8 cellular contexts compared by ENCODE assay signal in genomic region chr6:139587469-139587868, GRCh38.
DNase-seq lines count a peak whose midpoint lies in the region; ATAC-seq, FAIRE-seq and TF ChIP-seq lines count a peak whose summit lies in the region.
"Had no signal": no experiment of that assay in that cellular context is flagged by ENCODE, and none has a peak within 500 bp of the region (broad histone marks: within the 10 kb centered on the region; RNA-seq: fewer than 3 reads in every experiment).

No MANE protein-coding gene starts in this region.

- H3K4me1 Mint-ChIP-seq in astrocyte (ENCODE audit: low read depth, unreplicated experiment): peaks cover 61% of the 10 kb centered on the region
- peaks cover 42% of the 10 kb centered on the region for H3K4me1 Mint-ChIP-seq in type B pancreatic cell (ENCODE audit: unreplicated experiment)
- H3K4me1 Mint-ChIP-seq in activated CD4-positive, alpha-beta T cell treated with anti-CD3 and anti-CD28 coated beads, Interleukin-2, amount 10 ng/mL, durations not matched to agents 7 days and 5 days: no peaks in the 10 kb centered on the region

- no peaks in the 10 kb centered on the region for H3K27me3 ChIP-seq in astrocyte (ENCODE audit: insufficient read depth, low read length)

- H3K36me3 Mint-ChIP-seq in astrocyte (ENCODE audit: low read depth, unreplicated experiment) (no peaks in the 10 kb centered on the region), type B pancreatic cell (peaks cover 4% of the 10 kb centered on the region)
- no peaks in the 10 kb centered on the region for H3K36me3 Mint-ChIP-seq in activated CD4-positive, alpha-beta T cell treated with anti-CD3 and anti-CD28 coated beads, Interleukin-2, amount 10 ng/mL, durations not matched to agents 7 days and 5 days (ENCODE audit: low read depth)

- H3K79me2 ChIP-seq in astrocyte (ENCODE audit: insufficient read depth, low read length): no peaks in the 10 kb centered on the region

- peak overlapping the region; percentile 45; the same call in 1 of the 2 replicates for H3K27ac ChIP-seq in HEK293 (ENCODE audit: extremely low read depth, low read depth, low read length)
- peak overlapping the region; percentile 87 for H3K27ac ChIP-seq in astrocyte (ENCODE audit: low read depth, low read length)

- CTCF ChIA-PET in HEK293 (lab: Yijun Ruan, JAX): interaction anchor here (0.7 to 1.0 kb wide), 3 partner anchors 206 to 255 kb away, joined by 3 to 4 read pairs (median 3); no protein-coding TSS in a partner anchor
- CTCF ChIA-PET in activated CD4-positive, alpha-beta T cell treated with anti-CD3 and anti-CD28 coated beads, Interleukin-2, amount 10 ng/mL, durations not matched to agents 7 days and 5 days (lab: Charles Lee): interaction anchor here (0.5 kb wide), 1 partner anchor 128 kb away, joined by 3 read pairs; no protein-coding TSS in a partner anchor

- H3K4me3 ChIP-seq in HEK293 (ENCODE audit: low read depth, low read length): no peak overlapping the region
- H3K4me3 ChIP-seq in astrocyte (ENCODE audit: insufficient read depth, low read depth, low read length): no peak overlapping the region

- H3K27ac Mint-ChIP-seq in astrocyte (ENCODE audit: unreplicated experiment): peak overlapping the region; percentile 98
- peak overlapping the region; percentile 60 for H3K27ac Mint-ChIP-seq in type B pancreatic cell
- H3K27ac Mint-ChIP-seq in activated CD4-positive, alpha-beta T cell treated with anti-CD3 and anti-CD28 coated beads, Interleukin-2, amount 10 ng/mL, durations not matched to agents 7 days and 5 days: no peak overlapping the region

- TF ChIP-seq CTCF in HEK293 (tag by site-specific recombination; IDR thresholded peaks at IDR 0.05): no peak
- TF ChIP-seq CTCF in astrocyte (IDR thresholded peaks at IDR 0.05; ENCODE audit: insufficient read depth, low read depth, low read length): no peak
- no peak for TF ChIP-seq CTCF in type B pancreatic cell (conservative IDR thresholded peaks at IDR 0.05)

- H3K27me3 Mint-ChIP-seq in astrocyte (ENCODE audit: low read depth, unreplicated experiment) (no peaks in the 10 kb centered on the region), type B pancreatic cell (no peaks in the 10 kb centered on the region)
- peaks cover 42% of the 10 kb centered on the region for H3K27me3 Mint-ChIP-seq in activated CD4-positive, alpha-beta T cell treated with anti-CD3 and anti-CD28 coated beads, Interleukin-2, amount 10 ng/mL, durations not matched to agents 7 days and 5 days

- H3K36me3 ChIP-seq in HEK293 (ENCODE audit: control insufficient read depth in 2 of 2, insufficient read depth in 1 of 2, low read length in 2 of 2): no peaks in the 10 kb centered on the region
- H3K36me3 ChIP-seq in astrocyte (ENCODE audit: insufficient read depth, low read length): no peaks in the 10 kb centered on the region

- H2AFZ ChIP-seq in astrocyte (ENCODE audit: low read depth, low read length): no peak overlapping the region

- DNase-seq in astrocyte (ENCODE audit: low read depth) (peak; percentile 98), islet precursor cell (peak; percentile 78), type B pancreatic cell (ENCODE audit: extremely low spot score, unreplicated experiment) (no peak)
- no peak for DNase-seq in activated CD4-positive, alpha-beta T cell treated with anti-CD3 and anti-CD28 coated beads, Interleukin-2, amount 10 ng/mL, durations not matched to agents 7 days and 5 days
- DNase-seq: activated T-cell treated with anti-CD3 and anti-CD28 coated beads, Interleukin-2, amount 50 U/mL, for 48 hours had no signal

- peak overlapping the region; percentile 20 for H3K4me3 Mint-ChIP-seq in astrocyte (ENCODE audit: unreplicated experiment)
- H3K4me3 Mint-ChIP-seq in type B pancreatic cell: peak overlapping the region; percentile 19
- H3K4me3 Mint-ChIP-seq in activated CD4-positive, alpha-beta T cell treated with anti-CD3 and anti-CD28 coated beads, Interleukin-2, amount 10 ng/mL, durations not matched to agents 7 days and 5 days: no peak overlapping the region

- peaks cover 17% of the 10 kb centered on the region for H3K4me1 ChIP-seq in HEK293 (ENCODE audit: control insufficient read depth, insufficient read depth, low read length)
- peaks cover 25% of the 10 kb centered on the region for H3K4me1 ChIP-seq in astrocyte (ENCODE audit: insufficient read depth, low read length)

- H3K9ac ChIP-seq in astrocyte (ENCODE audit: low read length): peak overlapping the region; percentile 70

- H3K9me3 ChIP-seq in HEK293 (ENCODE audit: control insufficient read depth, insufficient read depth, low read depth, low read length) (no peaks in the 10 kb centered on the region), astrocyte (ENCODE audit: insufficient read depth, low read depth, low read length) (no peaks in the 10 kb centered on the region)

- H3K4me2 ChIP-seq in astrocyte (ENCODE audit: low read length): peak overlapping the region; percentile 64

- POLR2A ChIA-PET in HEK293 (lab: Yijun Ruan, JAX): interaction anchor here (0.5 to 4.0 kb wide), 9 partner anchors 9 to 749 kb away, joined by 3 to 141 read pairs (median 5); partner anchors contain the start of gene CITED2
- POLR2A ChIA-PET in activated CD4-positive, alpha-beta T cell treated with anti-CD3 and anti-CD28 coated beads, Interleukin-2, amount 10 ng/mL, durations not matched to agents 7 days and 5 days (lab: Charles Lee): no interaction called here

- H4K20me1 ChIP-seq in astrocyte (ENCODE audit: insufficient read depth, low read length): no peaks in the 10 kb centered on the region

- no peaks in the 10 kb centered on the region for H3K9me3 Mint-ChIP-seq in astrocyte (ENCODE audit: unreplicated experiment)
- H3K9me3 Mint-ChIP-seq in type B pancreatic cell: peaks cover 5% of the 10 kb centered on the region
- no peaks in the 10 kb centered on the region for H3K9me3 Mint-ChIP-seq in activated CD4-positive, alpha-beta T cell treated with anti-CD3 and anti-CD28 coated beads, Interleukin-2, amount 10 ng/mL, durations not matched to agents 7 days and 5 days

- FAIRE-seq in astrocyte (lab: Jason Lieb, UNC): peak; percentile 97

- ATAC-seq in HG02981 (IDR thresholded peaks at IDR 0.05; ENCODE audit: unreplicated experiment) (no peak), GM21390 (IDR thresholded peaks at IDR 0.05; ENCODE audit: unreplicated experiment) (no peak)

TF ChIP-seq in HEK293, 187 proteins besides CTCF, POLR2A, EP300 and RAD21:
- TF ChIP-seq PRDM10 (tag by site-specific recombination; IDR thresholded peaks at IDR 0.05) (no peak), ZNF335 (tag by site-specific recombination; conservative IDR thresholded peaks at IDR 0.05) (peak; percentile 54)
TF ChIP-seq in HEK293: peak in this region for 1.

Comparison
In these comparisons a context has a peak if more than half of its experiments do, and no peak if none do; other contexts are left out.
1. DNase-seq: peak in astrocyte (single experiment) and islet precursor cell (single experiment); none in type B pancreatic cell (single experiment) and activated CD4-positive, alpha-beta T cell treated with anti-CD3 and anti-CD28 coated beads, Interleukin-2, amount 10 ng/mL, durations not matched to agents 7 days and 5 days (single experiment).